Comparison of ENCODE assay signal across 7 cellular contexts in the genomic region with DNA sequence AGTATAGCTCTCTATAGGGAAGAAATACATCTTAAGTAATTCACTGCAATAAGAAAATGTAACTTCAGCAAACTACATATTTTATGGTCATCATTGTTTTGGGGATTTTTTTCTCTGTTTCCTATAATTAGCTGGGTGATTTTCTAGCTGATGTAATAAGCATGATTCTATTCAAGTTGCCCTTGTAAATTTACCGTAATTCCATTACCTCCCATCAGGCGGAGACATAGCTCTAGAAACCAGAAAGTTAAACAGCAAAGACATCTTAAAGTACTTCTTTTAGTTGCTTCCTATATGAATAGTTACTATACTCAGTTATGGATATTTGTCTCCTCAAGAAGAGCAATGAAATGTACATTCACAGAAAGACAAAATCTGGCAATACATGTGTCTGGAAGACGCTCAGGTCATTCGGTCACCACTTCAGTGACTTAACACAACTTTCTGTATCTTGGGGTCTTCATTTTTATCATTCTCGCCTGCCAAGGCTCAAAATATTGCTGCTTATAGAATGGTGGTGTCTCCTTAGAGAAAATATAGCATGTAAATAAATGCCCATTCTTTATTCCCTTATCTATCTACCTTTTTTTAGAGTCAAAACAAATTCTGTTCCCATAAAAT.
DNase-seq lines count a peak whose midpoint lies in the region; ATAC-seq, FAIRE-seq and TF ChIP-seq lines count a peak whose summit lies in the region.

No MANE protein-coding gene starts in this region.

- TF ChIP-seq CTCF in GM12865 (IDR thresholded peaks at IDR 0.05; ENCODE audit: insufficient read depth, low read depth, low read length, missing control alignments) = peak; percentile 68
- TF ChIP-seq CTCF in kidney epithelial cell (IDR thresholded peaks at IDR 0.05; ENCODE audit: insufficient read depth, low read length, poor library complexity, severe bottlenecking) = peak; percentile 65

- H3K36me3 ChIP-seq in kidney epithelial cell (ENCODE audit: control insufficient read depth, insufficient read depth, low read length) = no peaks in the 10 kb centered on the region

- FAIRE-seq in TTC549 (lab: Jason Lieb, UNC) = peak; percentile 80

- peak; percentile 85 for ATAC-seq in GM21723 (IDR thresholded peaks at IDR 0.05; ENCODE audit: unreplicated experiment)

- no peaks in the 10 kb centered on the region for H3K27me3 ChIP-seq in kidney epithelial cell (ENCODE audit: control insufficient read depth, insufficient read depth, low read length)

- H3K4me3 ChIP-seq in GM12865 (ENCODE audit: low read depth, low read length) = no peak overlapping the region
- H3K4me3 ChIP-seq in kidney epithelial cell (ENCODE audit: low read depth, low read length) = no peak overlapping the region

- DNase-seq in GM12865 (ENCODE audit: low read depth) = peak; percentile 79
- DNase-seq in Kasumi-1 (lab: John Stamatoyannopoulos, UW) = peak; percentile 82 to 85
- peak; percentile 32 for DNase-seq in kidney epithelial cell (ENCODE audit: low read depth)
- DNase-seq in G401 (ENCODE audit: low spot score) = no peak
- no peak for DNase-seq in stimulated activated CD4-positive, alpha-beta T cell treated with anti-CD3 and anti-CD28 coated beads, Interleukin-15, amount 100 ng/mL, for 24 hours

- in situ Hi-C loops in G401 (cut with HindIII; ENCODE audit: low sequenced_read_pairs) = no loop called here

Comparison
In these comparisons a context has a peak if more than half of its experiments do, and no peak if none do; other contexts are left out.
1. DNase-seq: peak in GM12865 (single experiment), Kasumi-1 (2 of 2) and kidney epithelial cell (single experiment); none in G401 (single experiment) and stimulated activated CD4-positive, alpha-beta T cell treated with anti-CD3 and anti-CD28 coated beads, Interleukin-15, amount 100 ng/mL, for 24 hours (single experiment).